18 cellular contexts compared by ENCODE assay signal in genomic region chr14:44798386-44799242, GRCh38.
"Had no signal": no experiment of that assay in that cellular context is flagged by ENCODE, and none has a peak within 500 bp of the region (broad histone marks: within the 10 kb centered on the region; RNA-seq: fewer than 3 reads in every experiment).

No MANE protein-coding gene starts in this region.

- H3K4me3 ChIP-seq: transverse colon had no signal

- H3K4me1 ChIP-seq: esophagus muscularis mucosa, transverse colon had no signal

- H3K4me1 Mint-ChIP-seq: immature natural killer cell; naive thymus-derived CD8-positive, alpha-beta T cell; stimulated activated naive B cell treated with anti-CD40 and anti-IgM and Interleukin-4, amounts not matched to agents 10 μg/mL and 1 μg/mL and 100 μg/mL, for 72 hours had no signal

- H3K27me3 Mint-ChIP-seq: stimulated activated naive B cell treated with anti-CD40 and anti-IgM and Interleukin-4, amounts not matched to agents 10 μg/mL and 1 μg/mL and 100 μg/mL, for 72 hours had no signal

- H3K27me3 ChIP-seq: esophagus muscularis mucosa, transverse colon had no signal

- H3K9me3 Mint-ChIP-seq: activated T-helper 2 cell treated with anti-CD3 and anti-CD28 coated beads, Interferon-gamma antibody, Interleukin-2, Interleukin-4, amounts not matched to agents 10 μg/mL and 5 μg/mL and 100 μg/mL, durations not matched to agents 14 hours and 24 hours and 36 hours had no signal

- H3K9me3 ChIP-seq: esophagus muscularis mucosa, neutrophil, transverse colon had no signal

- DNase-seq: activated CD4-positive, alpha-beta T cell treated with anti-CD3 and anti-CD28 coated beads, Interleukin-2, amount 50 U/mL, for 4 hours; activated naive CD4-positive, alpha-beta T cell treated with anti-CD3 and anti-CD28 coated beads, Interleukin-2, amount 50 U/mL, for 16 hours; foreskin fibroblast; immature natural killer cell; left colon; posterior cingulate gyrus; retina; stimulated activated CD4-positive, alpha-beta T cell treated with anti-CD3 and anti-CD28 coated beads, Interleukin-2, amount 100 ng/mL, for 48 hours; stimulated activated naive B cell treated with anti-CD40 and anti-IgM and Interleukin-4, amounts not matched to agents 10 μg/mL and 1 μg/mL and 100 μg/mL, for 72 hours; substantia nigra; T-helper 1 cell; T1000; transverse colon had no signal

- H3K4me3 Mint-ChIP-seq: immature natural killer cell; naive thymus-derived CD8-positive, alpha-beta T cell; stimulated activated naive B cell treated with anti-CD40 and anti-IgM and Interleukin-4, amounts not matched to agents 10 μg/mL and 1 μg/mL and 100 μg/mL, for 72 hours had no signal

- H3K36me3 Mint-ChIP-seq: immature natural killer cell; naive thymus-derived CD8-positive, alpha-beta T cell; stimulated activated naive B cell treated with anti-CD40 and anti-IgM and Interleukin-4, amounts not matched to agents 10 μg/mL and 1 μg/mL and 100 μg/mL, for 72 hours had no signal

- H3K27ac Mint-ChIP-seq: activated T-helper 2 cell treated with anti-CD3 and anti-CD28 coated beads, Interferon-gamma antibody, Interleukin-2, Interleukin-4, amounts not matched to agents 10 μg/mL and 5 μg/mL and 100 μg/mL, durations not matched to agents 14 hours and 24 hours and 36 hours; immature natural killer cell; naive thymus-derived CD8-positive, alpha-beta T cell; stimulated activated naive B cell treated with anti-CD40 and anti-IgM and Interleukin-4, amounts not matched to agents 10 μg/mL and 1 μg/mL and 100 μg/mL, for 72 hours had no signal

- ATAC-seq: activated CD4-positive, CD25-positive, alpha-beta regulatory T cell treated with anti-CD3 and anti-CD28 coated beads, Interleukin-2, amount 50 U/mL, for 24 hours; left colon; naive thymus-derived CD8-positive, alpha-beta T cell; stimulated activated naive B cell treated with anti-CD40 and anti-IgM and Interleukin-4, amounts not matched to agents 10 μg/mL and 1 μg/mL and 100 μg/mL, for 72 hours had no signal

- H3K27ac ChIP-seq: esophagus muscularis mucosa, neutrophil, transverse colon had no signal

- H3K36me3 ChIP-seq: esophagus muscularis mucosa, neutrophil, transverse colon had no signal
